In genomic region chr16:56641166-56641565, GRCh38 we compare ENCODE assay signal across 1 cellular context.
TF ChIP-seq lines count a peak whose summit lies in the region.

No MANE protein-coding gene starts in this region.

TF ChIP-seq in K562, 482 proteins besides CTCF, POLR2A, EP300 and RAD21:
- TF ChIP-seq ZSCAN32 (CRISPR knock-in tag; IDR thresholded peaks at IDR 0.05): no peak
- no peak for TF ChIP-seq CEBPG (CRISPR knock-in tag; IDR thresholded peaks at IDR 0.05)
- TF ChIP-seq CEBPG (tag; conservative IDR thresholded peaks at IDR 0.05 in 1 of 2, IDR thresholded peaks at IDR 0.05 in 1 of 2): peak in 1 of 2 experiments; percentile 35; a peak in 1 of 4 replicates
- TF ChIP-seq CEBPB (tag; IDR thresholded peaks at IDR 0.05): peak; percentile 35; the same call in 1 of the 2 replicates
- peak; percentile 48 for TF ChIP-seq ATF3 (IDR thresholded peaks at IDR 0.05)
- TF ChIP-seq ATF3 (CRISPR knock-in tag; conservative IDR thresholded peaks at IDR 0.05): no peak
